Comparison of ENCODE assay signal across 10 cellular contexts in the genomic region with DNA sequence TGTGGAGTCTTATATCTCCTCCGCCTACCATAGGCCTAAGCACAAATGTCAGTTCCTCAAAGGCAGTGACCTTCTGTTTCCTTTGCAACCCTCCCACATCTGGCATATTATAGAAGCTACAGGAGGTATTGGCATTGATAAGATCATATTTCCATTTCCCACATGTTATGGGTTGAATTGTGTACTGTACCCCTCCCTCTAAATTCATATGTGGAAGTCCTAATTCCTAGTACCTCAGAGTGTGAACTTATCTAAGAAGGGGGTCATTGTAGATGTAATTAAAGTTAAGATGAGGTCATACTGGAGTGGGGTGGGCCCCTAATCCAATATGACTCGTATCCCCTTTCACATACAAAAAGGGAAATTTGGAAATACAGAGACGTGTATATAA. TPM values are rescaled to one million over a fixed set of nuclear protein-coding genes. Genes with fewer than 3 reads are reported as not detected.
DNase-seq lines count a peak whose midpoint lies in the region; ATAC-seq and TF ChIP-seq lines count a peak whose summit lies in the region.
"Had no signal": no experiment of that assay in that cellular context is flagged by ENCODE, and none has a peak within 500 bp of the region (broad histone marks: within the 10 kb centered on the region; RNA-seq: fewer than 3 reads in every experiment).

No MANE protein-coding gene starts in this region.

- peaks cover 5% of the 10 kb centered on the region for H3K9me3 Mint-ChIP-seq in activated T-helper 1 cell treated with anti-CD3 and anti-CD28 coated beads, Interleukin-12 subunit alpha, Interleukin-12 subunit beta, Interleukin-2, Interleukin-4 antibody, amounts not matched to agents 30 ng/mL and 10 ng/mL and 1 ng/mL, durations not matched to agents 14 hours and 24 hours and 36 hours
- no peaks in the 10 kb centered on the region for H3K9me3 Mint-ChIP-seq in osteocyte (ENCODE audit: unreplicated experiment)

- no peak for TF ChIP-seq POLR2A in GM18505 (IDR thresholded peaks at IDR 0.05; ENCODE audit: borderline replicate concordance, extremely low read depth, insufficient read depth, insufficient read length)

- ATAC-seq in GM18505 (IDR thresholded peaks at IDR 0.05; ENCODE audit: unreplicated experiment): peak; percentile 24
- ATAC-seq in GM21515 (IDR thresholded peaks at IDR 0.05; ENCODE audit: unreplicated experiment): peak; percentile 21
- ATAC-seq in HG03354 (IDR thresholded peaks at IDR 0.05; ENCODE audit: poor library complexity, severe bottlenecking, unreplicated experiment): peak; percentile 25

- no peak overlapping the region for H3K4me3 Mint-ChIP-seq in activated T-helper 1 cell treated with anti-CD3 and anti-CD28 coated beads, Interleukin-12 subunit alpha, Interleukin-12 subunit beta, Interleukin-2, Interleukin-4 antibody, amounts not matched to agents 30 ng/mL and 10 ng/mL and 1 ng/mL, durations not matched to agents 14 hours and 24 hours and 36 hours
- no peak overlapping the region for H3K4me3 Mint-ChIP-seq in osteocyte (ENCODE audit: unreplicated experiment)

- peak overlapping the region; percentile 84 for H3K27ac Mint-ChIP-seq in activated T-helper 1 cell treated with anti-CD3 and anti-CD28 coated beads, Interleukin-12 subunit alpha, Interleukin-12 subunit beta, Interleukin-2, Interleukin-4 antibody, amounts not matched to agents 30 ng/mL and 10 ng/mL and 1 ng/mL, durations not matched to agents 14 hours and 24 hours and 36 hours
- H3K27ac Mint-ChIP-seq in osteocyte (ENCODE audit: unreplicated experiment): no peak overlapping the region

- H3K36me3 Mint-ChIP-seq in activated T-helper 1 cell treated with anti-CD3 and anti-CD28 coated beads, Interleukin-12 subunit alpha, Interleukin-12 subunit beta, Interleukin-2, Interleukin-4 antibody, amounts not matched to agents 30 ng/mL and 10 ng/mL and 1 ng/mL, durations not matched to agents 14 hours and 24 hours and 36 hours (ENCODE audit: low read depth): peaks cover 3% of the 10 kb centered on the region
- no peaks in the 10 kb centered on the region for H3K36me3 Mint-ChIP-seq in osteocyte (ENCODE audit: unreplicated experiment)

- no peak overlapping the region for H3K4me3 ChIP-seq in brain microvascular endothelial cell (ENCODE audit: low read depth, low read length)

- in situ Hi-C loops in brain microvascular endothelial cell (cut with HindIII; ENCODE audit: low pct_ligation_motif_present, low sequenced_read_pairs): loop anchor here (25.0 kb wide), 1 partner anchor 124 kb away; the partner anchor contains the start of gene LAMB1

- H3K27ac ChIP-seq in brain microvascular endothelial cell: no peak overlapping the region

- DNase-seq in activated T-helper 1 cell treated with anti-CD3 and anti-CD28 coated beads, Interleukin-12 subunit alpha, Interleukin-12 subunit beta, Interleukin-2, Interleukin-4 antibody, amounts not matched to agents 30 ng/mL and 10 ng/mL and 1 ng/mL, durations not matched to agents 14 hours and 24 hours and 36 hours (ENCODE audit: low spot score): no peak
- DNase-seq in osteocyte (ENCODE audit: extremely low spot score, unreplicated experiment) (no peak), midbrain (lab: John Stamatoyannopoulos, UW) (no peak), brain microvascular endothelial cell (no peak), kidney glomerular epithelial cell (lab: John Stamatoyannopoulos, UW) (no peak)
- DNase-seq: nucleus accumbens had no signal

- TF ChIP-seq CTCF in osteocyte (IDR thresholded peaks at IDR 0.05) (no peak), brain microvascular endothelial cell (IDR thresholded peaks at IDR 0.05; ENCODE audit: low read depth, low read length, missing control alignments) (no peak)

- no peaks in the 10 kb centered on the region for H3K27me3 ChIP-seq in brain microvascular endothelial cell (replicated peaks)

- H3K36me3 ChIP-seq in brain microvascular endothelial cell (replicated peaks): no peaks in the 10 kb centered on the region

- peaks cover 27% of the 10 kb centered on the region for H3K4me1 Mint-ChIP-seq in activated T-helper 1 cell treated with anti-CD3 and anti-CD28 coated beads, Interleukin-12 subunit alpha, Interleukin-12 subunit beta, Interleukin-2, Interleukin-4 antibody, amounts not matched to agents 30 ng/mL and 10 ng/mL and 1 ng/mL, durations not matched to agents 14 hours and 24 hours and 36 hours (ENCODE audit: low read depth)
- H3K4me1 Mint-ChIP-seq in osteocyte (ENCODE audit: unreplicated experiment): peaks cover 48% of the 10 kb centered on the region

- H3K27me3 Mint-ChIP-seq in activated T-helper 1 cell treated with anti-CD3 and anti-CD28 coated beads, Interleukin-12 subunit alpha, Interleukin-12 subunit beta, Interleukin-2, Interleukin-4 antibody, amounts not matched to agents 30 ng/mL and 10 ng/mL and 1 ng/mL, durations not matched to agents 14 hours and 24 hours and 36 hours (ENCODE audit: insufficient read depth): peaks cover 39% of the 10 kb centered on the region
- H3K27me3 Mint-ChIP-seq in osteocyte (ENCODE audit: unreplicated experiment): no peaks in the 10 kb centered on the region

- intact Hi-C loops in activated T-helper 1 cell treated with anti-CD3 and anti-CD28 coated beads, Interleukin-12 subunit alpha, Interleukin-12 subunit beta, Interleukin-2, Interleukin-4 antibody, amounts not matched to agents 30 ng/mL and 10 ng/mL and 1 ng/mL, durations not matched to agents 14 hours and 24 hours and 36 hours (cut with micrococcal nuclease): loop anchor here (2.0 to 5.0 kb wide), 2 partner anchors 15 to 394 kb away; partner anchors contain the start of gene CBLL1

RNA-seq across cellular contexts. Expression of gene LAMB4, which starts 6.0 kb away (rescaled TPM):
- not detected in 2 replicates for total RNA-seq in activated T-helper 1 cell treated with anti-CD3 and anti-CD28 coated beads, Interleukin-12 subunit alpha, Interleukin-12 subunit beta, Interleukin-2, Interleukin-4 antibody, amounts not matched to agents 30 ng/mL and 10 ng/mL and 1 ng/mL, durations not matched to agents 14 hours and 24 hours and 36 hours
- 0.75 and 1.1 TPM in 2 replicates for total RNA-seq in osteocyte
- total RNA-seq: Daoy had no signal
